In genomic region chr12:53454710-53455109, GRCh38 we compare ENCODE assay signal across 12 cellular contexts. TPM values are rescaled to one million over a fixed set of nuclear protein-coding genes. Genes with fewer than 3 reads are reported as not detected.
DNase-seq lines count a peak whose midpoint lies in the region; ATAC-seq, FAIRE-seq and TF ChIP-seq lines count a peak whose summit lies in the region.
"Had no signal": no experiment of that assay in that cellular context is flagged by ENCODE, and none has a peak within 500 bp of the region (broad histone marks: within the 10 kb centered on the region; RNA-seq: fewer than 3 reads in every experiment).

No MANE protein-coding gene starts in this region.

- DNase-seq in GM12891 (ENCODE audit: insufficient read length, low spot score) (no peak), NCI-H82 (lab: John Stamatoyannopoulos, UW) (peak; percentile 91), cerebellum (ENCODE audit: low spot score) (peak; percentile 91), neural crest cell (ENCODE audit: low read depth, low spot score) (no peak), foreskin melanocyte (no peak), Ammon's horn (ENCODE audit: low spot score) (no peak)
- DNase-seq: activated CD4-positive, alpha-beta T cell treated with anti-CD3 and anti-CD28 coated beads for 48 hours; central memory CD4-positive, alpha-beta T cell; hypothalamus; NCI-H1105 treated with DMSO at 0.1 percent for 48 hours; occipital lobe had no signal

- H3K36me3 Mint-ChIP-seq in neural crest cell (ENCODE audit: low read depth), result peaks cover 30% of the 10 kb centered on the region

- H3K4me1 Mint-ChIP-seq in neural crest cell, result peaks cover 28% of the 10 kb centered on the region

- no peaks in the 10 kb centered on the region for H3K27me3 Mint-ChIP-seq in neural crest cell (ENCODE audit: low read depth)

- H3K4me3 Mint-ChIP-seq in neural crest cell, result peak overlapping the region; percentile 99

- ATAC-seq in GM18870 (IDR thresholded peaks at IDR 0.05; ENCODE audit: unreplicated experiment), result no peak

- TF ChIP-seq CTCF in neural crest cell (conservative IDR thresholded peaks at IDR 0.05), result no peak

- peak overlapping the region; percentile 11 for H3K27ac Mint-ChIP-seq in neural crest cell (ENCODE audit: unreplicated experiment)

- TF ChIP-seq POLR2A in GM12891 (IDR thresholded peaks at IDR 0.05; ENCODE audit: low read depth, low read length), result peak; percentile 48; the same call in 1 of the 2 replicates

- no peaks in the 10 kb centered on the region for H3K9me3 Mint-ChIP-seq in neural crest cell

- no peak for FAIRE-seq in GM12891 (lab: Jason Lieb, UNC)

TF ChIP-seq in GM12891, 5 proteins besides CTCF, POLR2A, EP300 and RAD21:
- TF ChIP-seq POLR2AphosphoS5 (IDR thresholded peaks at IDR 0.05; ENCODE audit: low read depth, low read length) (0 out of 2 replicates have a peak, but pooled peaks have one; percentile 34), POU2F2 (IDR thresholded peaks at IDR 0.05; ENCODE audit: low read depth, low read length) (no peak)
TF ChIP-seq in GM12891: peak in this region for 1.

RNA-seq across cellular contexts. Expression of gene PCBP2, which starts 2.8 kb away (rescaled TPM):
- 546 TPM for polyA plus RNA-seq in GM12891 (2012; ENCODE audit: low read depth, missing spikeins)
- 280 TPM for total RNA-seq in cerebellum
- total RNA-seq in neural crest cell, result 1,351 and 1,375 TPM in 2 replicates

RNA-seq across cellular contexts. Expression of gene PRR13, which starts 13.2 kb away (rescaled TPM):
- polyA plus RNA-seq in GM12891 (2012; ENCODE audit: low read depth, missing spikeins), result 315 TPM
- 6.2 TPM for total RNA-seq in cerebellum
- total RNA-seq in neural crest cell, result 82.8 and 89.1 TPM in 2 replicates

RNA-seq across cellular contexts. Expression of gene AMHR2, which starts 31.1 kb away (rescaled TPM):
- not detected for polyA plus RNA-seq in GM12891 (2012; ENCODE audit: low read depth, missing spikeins)
- total RNA-seq in cerebellum, result not detected
- not detected in 2 replicates for total RNA-seq in neural crest cell
- total RNA-seq: occipital lobe had no signal

RNA-seq across cellular contexts. Expression of gene MAP3K12, which starts 44.5 kb away (rescaled TPM):
- 12.2 TPM for polyA plus RNA-seq in GM12891 (2012; ENCODE audit: low read depth, missing spikeins)
- 32.9 TPM for total RNA-seq in cerebellum
- 32.9 and 33.0 TPM in 2 replicates for total RNA-seq in neural crest cell

RNA-seq across cellular contexts. Expression of gene TARBP2, which starts 46.4 kb away (rescaled TPM):
- 28.3 TPM for polyA plus RNA-seq in GM12891 (2012; ENCODE audit: low read depth, missing spikeins)
- total RNA-seq in cerebellum (26.4 TPM), neural crest cell (66.6 and 73.1 TPM in 2 replicates)

Comparison
In these comparisons a context has a peak if more than half of its experiments do, and no peak if none do; other contexts are left out.
1. DNase-seq: peak in NCI-H82 (single experiment) and cerebellum (single experiment); none in GM12891 (single experiment), neural crest cell (single experiment), foreskin melanocyte (single experiment) and Ammon's horn (single experiment).
2. RNA of gene PRR13, which starts 13.2 kb away (total RNA-seq): 82.8 to 89.1 TPM in neural crest cell; 6.2 TPM in cerebellum (single experiment); every median in the first group is over 10 times any median in the second.